11 cellular contexts compared by ENCODE assay signal in the genomic region with DNA sequence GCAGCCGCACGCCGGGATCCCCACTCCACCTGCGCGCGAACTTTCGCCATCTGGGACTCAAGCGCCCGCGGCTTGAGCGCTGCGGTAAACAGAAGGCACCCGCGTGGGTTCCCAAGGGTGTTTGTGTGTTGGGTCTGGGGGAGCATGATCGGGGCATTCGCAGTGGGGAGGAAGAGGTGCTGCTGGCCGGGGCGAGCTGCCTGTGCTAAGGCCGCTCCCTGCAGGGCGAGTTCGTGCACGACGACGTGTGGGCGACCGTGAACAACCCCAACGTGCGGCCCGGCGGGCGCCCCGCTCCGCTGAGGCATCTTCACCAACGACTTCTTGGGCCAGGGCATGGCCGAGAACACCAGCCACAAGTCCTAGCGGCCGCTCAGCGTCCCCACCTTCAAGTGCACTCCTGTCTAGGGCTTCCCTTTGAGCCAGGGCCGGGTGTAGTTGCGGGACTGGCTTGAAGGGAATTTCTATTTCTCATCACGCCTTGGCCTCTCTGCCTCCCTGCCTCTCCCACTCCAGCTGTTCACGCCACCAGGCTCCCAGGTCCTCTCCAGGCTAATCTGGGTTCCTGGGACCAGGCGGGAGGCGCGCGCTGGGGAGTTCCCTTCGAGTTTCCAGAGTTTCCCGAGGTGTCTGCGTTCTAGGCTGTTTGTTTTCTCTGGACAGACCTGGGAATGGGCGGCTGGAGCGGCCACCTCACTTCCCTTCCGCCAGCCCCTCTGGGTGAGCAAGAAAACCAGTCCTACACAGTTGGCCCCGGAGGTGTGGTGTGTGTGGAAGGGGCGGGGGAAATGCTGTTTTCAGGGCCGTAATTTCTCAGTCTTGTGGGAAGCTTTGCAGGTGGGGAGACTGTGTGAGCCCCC.
DNase-seq lines count a peak whose midpoint lies in the region; TF ChIP-seq lines count a peak whose summit lies in the region.
"Had no signal": no experiment of that assay in that cellular context is flagged by ENCODE, and none has a peak within 500 bp of the region (broad histone marks: within the 10 kb centered on the region; RNA-seq: fewer than 3 reads in every experiment).

No MANE protein-coding gene starts in this region.

- DNase-seq in astrocyte of the cerebellum (ENCODE audit: low read depth) (no peak), fibroblast of lung (ENCODE audit: low read depth in 2 of 2) (peak; percentile 14 to 20), suprapubic skin (ENCODE audit: low spot score in 2 of 2) (no peak), GM19238 (ENCODE audit: insufficient read length, low spot score) (no peak), T-helper 2 cell (no peak)
- no peak for DNase-seq in stimulated activated CD4-positive, alpha-beta T cell treated with anti-CD3 and anti-CD28 coated beads, Interleukin-12 subunit alpha, Interleukin-12 subunit beta, amount 100 ng/mL, for 4 hours
- DNase-seq in NK-92 treated with Interleukin-12 subunit alpha and Interleukin-12 subunit beta, amount 100 ng/mL, for 24 hours (lab: John Stamatoyannopoulos, UW) = no peak
- DNase-seq: activated CD8-positive, alpha-beta memory T cell treated with anti-CD3 and anti-CD28 coated beads, Interleukin-2, amount 50 U/mL, for 48 hours; amygdala; Karpas-422 had no signal

- H3K9me3 ChIP-seq in fibroblast of lung (ENCODE audit: control insufficient read depth, insufficient read depth, low read depth, low read length) (no peaks in the 10 kb centered on the region), mesodermal cell (ENCODE audit: control insufficient read depth, low read length) (no peaks in the 10 kb centered on the region), suprapubic skin (no peaks in the 10 kb centered on the region)

- no peak overlapping the region for H2AFZ ChIP-seq in fibroblast of lung (ENCODE audit: low read length)

- H3K79me2 ChIP-seq in fibroblast of lung (ENCODE audit: control insufficient read depth, insufficient read depth, low read length) = no peaks in the 10 kb centered on the region

- H3K36me3 ChIP-seq in fibroblast of lung (ENCODE audit: control insufficient read depth, insufficient read depth, low read length) = no peaks in the 10 kb centered on the region
- H3K36me3 ChIP-seq in mesodermal cell (ENCODE audit: control insufficient read depth, insufficient read depth, low read length) = no peaks in the 10 kb centered on the region
- no peaks in the 10 kb centered on the region for H3K36me3 ChIP-seq in suprapubic skin

- H4K20me1 ChIP-seq in fibroblast of lung (ENCODE audit: control insufficient read depth, extremely low read depth, insufficient read depth, low read length) = no peaks in the 10 kb centered on the region

- H3K4me1 ChIP-seq in fibroblast of lung (ENCODE audit: control insufficient read depth, extremely low read depth, insufficient read depth, low read length) (no peaks in the 10 kb centered on the region), mesodermal cell (ENCODE audit: control insufficient read depth, insufficient read depth, low read length, poor library complexity, severe bottlenecking) (peaks cover 10% of the 10 kb centered on the region), suprapubic skin (peaks cover 8% of the 10 kb centered on the region)

- no peak overlapping the region for H3K4me2 ChIP-seq in fibroblast of lung (ENCODE audit: extremely low read depth, insufficient read depth, low read length)

- H3K27me3 ChIP-seq in fibroblast of lung (ENCODE audit: control insufficient read depth, insufficient read depth, low read length) (peaks cover 7% of the 10 kb centered on the region), suprapubic skin (peaks cover 23% of the 10 kb centered on the region)

- no peak overlapping the region for H3K27ac ChIP-seq in fibroblast of lung (ENCODE audit: insufficient read depth, low read length)
- no peak overlapping the region for H3K27ac ChIP-seq in mesodermal cell (ENCODE audit: low read depth, low read length, severe bottlenecking)
- no peak overlapping the region for H3K27ac ChIP-seq in suprapubic skin

- TF ChIP-seq CTCF in astrocyte of the cerebellum (IDR thresholded peaks at IDR 0.05; ENCODE audit: low read depth, low read length, missing control alignments) = no peak
- TF ChIP-seq CTCF in fibroblast of lung (conservative IDR thresholded peaks at IDR 0.05 in 1 of 2, IDR thresholded peaks at IDR 0.05 in 1 of 2; ENCODE audit: low read depth in 1 of 2, low read length in 2 of 2) = peak in 1 of 2 donors; percentile 13
- no peak for TF ChIP-seq CTCF in suprapubic skin (IDR thresholded peaks at IDR 0.05)

- in situ Hi-C loops in astrocyte of the cerebellum (cut with HindIII; ENCODE audit: low sequenced_read_pairs) = no loop called here

- no peak for TF ChIP-seq POLR2A in suprapubic skin (IDR thresholded peaks at IDR 0.05)

- peak overlapping the region; percentile 39 for H3K4me3 ChIP-seq in astrocyte of the cerebellum (ENCODE audit: low read depth, low read length)
- H3K4me3 ChIP-seq in fibroblast of lung (replicated peaks in 1 of 4; ENCODE audit: control extremely low read depth in 1 of 4, insufficient read depth in 1 of 4, low read depth in 3 of 4, low read length in 4 of 4) = peak overlapping the region in 1 of 4 experiments; percentile 7
- H3K4me3 ChIP-seq in mesodermal cell (ENCODE audit: extremely low read depth, insufficient read depth, low read length, poor library complexity, severe bottlenecking) = peak overlapping the region; percentile 19
- H3K4me3 ChIP-seq in suprapubic skin = peak overlapping the region; percentile 41

- TF ChIP-seq EP300 in suprapubic skin (IDR thresholded peaks at IDR 0.05) = no peak

- WGBS in mesodermal cell (ENCODE audit: insufficient coverage in 2 of 2), 2 experiments = 80 to 84% methylated on average over 18 to 36 of the region's 55 CpGs
- 50% methylated on average over 32 of the region's 55 CpGs for WGBS in suprapubic skin

- no peak overlapping the region for H3K9ac ChIP-seq in fibroblast of lung (ENCODE audit: insufficient read depth, low read length)

Comparison
In these comparisons a context has a peak if more than half of its experiments do, and no peak if none do; other contexts are left out.
1. DNase-seq: peak in fibroblast of lung (2 of 2); none in astrocyte of the cerebellum (single experiment), suprapubic skin (0 of 2), stimulated activated CD4-positive, alpha-beta T cell treated with anti-CD3 and anti-CD28 coated beads, Interleukin-12 subunit alpha, Interleukin-12 subunit beta, amount 100 ng/mL, for 4 hours (single experiment), GM19238 (single experiment), T-helper 2 cell (0 of 5) and NK-92 treated with Interleukin-12 subunit alpha and Interleukin-12 subunit beta, amount 100 ng/mL, for 24 hours (single experiment).